ENCODE assay signal across 1 cellular context in genomic region chr15:94480289-94480834, GRCh38.
TF ChIP-seq lines count a peak whose summit lies in the region.

No MANE protein-coding gene starts in this region.

TF ChIP-seq in WTC11, 78 proteins besides CTCF, POLR2A, EP300 and RAD21 (continued from another document):
- TF ChIP-seq ATF6 (CRISPR knock-in tag; IDR thresholded peaks at IDR 0.05) (no peak), GRHL2 (CRISPR knock-in tag; IDR thresholded peaks at IDR 0.05; ENCODE audit: insufficient replicate concordance, severe bottlenecking) (no peak), FOXP4 (CRISPR knock-in tag; IDR thresholded peaks at IDR 0.05) (no peak), JUN (CRISPR knock-in tag; IDR thresholded peaks at IDR 0.05) (no peak)
TF ChIP-seq in WTC11: peak in this region for 0.
